In genomic region chr2:197001921-197002320, GRCh38 we compare ENCODE assay signal across 26 cellular contexts.
"Had no signal": no experiment of that assay in that cellular context is flagged by ENCODE, and none has a peak within 500 bp of the region (broad histone marks: within the 10 kb centered on the region; RNA-seq: fewer than 3 reads in every experiment).

No MANE protein-coding gene starts in this region.

- H3K4me2 ChIP-seq: SK-N-SH had no signal

- H3K9me3 Mint-ChIP-seq: activated CD4-positive, alpha-beta memory T cell treated with anti-CD3 and anti-CD28 coated beads, Interleukin-2, amount 10 ng/mL, durations not matched to agents 7 days and 5 days; activated naive CD8-positive, alpha-beta T cell treated with anti-CD3 and anti-CD28 coated beads, Interleukin-2, amount 10 ng/mL, durations not matched to agents 7 days and 5 days; activated T-cell treated with anti-CD3 and anti-CD28 coated beads, Interleukin-2, amount 50 U/mL, for 4 hours; activated T-helper 2 cell treated with anti-CD3 and anti-CD28 coated beads, Interferon-gamma antibody, Interleukin-2, Interleukin-4, amounts not matched to agents 10 μg/mL and 5 μg/mL and 100 μg/mL, durations not matched to agents 14 hours and 24 hours and 36 hours had no signal

- H3K27me3 ChIP-seq: Peyer's patch, SJCRH30 had no signal

- H3K9ac ChIP-seq: SK-N-SH had no signal

- H3K9me2 ChIP-seq: SK-N-SH had no signal

- H3K36me3 ChIP-seq: SJCRH30 had no signal

- ATAC-seq: activated T-cell treated with anti-CD3 and anti-CD28 coated beads, Interleukin-2, amount 50 U/mL, for 4 hours had no signal

- H3K4me3 Mint-ChIP-seq: activated CD4-positive, alpha-beta memory T cell treated with anti-CD3 and anti-CD28 coated beads, Interleukin-2, amount 10 ng/mL, durations not matched to agents 7 days and 5 days; activated naive CD8-positive, alpha-beta T cell treated with anti-CD3 and anti-CD28 coated beads, Interleukin-2, amount 10 ng/mL, durations not matched to agents 7 days and 5 days; activated T-cell treated with anti-CD3 and anti-CD28 coated beads, Interleukin-2, amount 50 U/mL, for 4 hours had no signal

- H3K27me3 Mint-ChIP-seq: activated CD4-positive, alpha-beta memory T cell treated with anti-CD3 and anti-CD28 coated beads, Interleukin-2, amount 10 ng/mL, durations not matched to agents 7 days and 5 days; activated naive CD8-positive, alpha-beta T cell treated with anti-CD3 and anti-CD28 coated beads, Interleukin-2, amount 10 ng/mL, durations not matched to agents 7 days and 5 days had no signal

- H3K9me3 ChIP-seq: Peyer's patch, SJCRH30, SK-N-SH had no signal

- H3K27ac Mint-ChIP-seq: activated CD4-positive, alpha-beta memory T cell treated with anti-CD3 and anti-CD28 coated beads, Interleukin-2, amount 10 ng/mL, durations not matched to agents 7 days and 5 days; activated naive CD8-positive, alpha-beta T cell treated with anti-CD3 and anti-CD28 coated beads, Interleukin-2, amount 10 ng/mL, durations not matched to agents 7 days and 5 days; activated T-helper 2 cell treated with anti-CD3 and anti-CD28 coated beads, Interferon-gamma antibody, Interleukin-2, Interleukin-4, amounts not matched to agents 10 μg/mL and 5 μg/mL and 100 μg/mL, durations not matched to agents 14 hours and 24 hours and 36 hours had no signal

- DNase-seq: activated CD4-positive, alpha-beta memory T cell treated with anti-CD3 and anti-CD28 coated beads, Interleukin-2, amount 10 ng/mL, durations not matched to agents 7 days and 5 days; activated CD4-positive, alpha-beta T cell treated with anti-CD3 and anti-CD28 coated beads, Interleukin-2, amount 50 U/mL, for 1 hour; activated CD4-positive, CD25-positive, alpha-beta regulatory T cell; activated CD8-positive, alpha-beta memory T cell treated with anti-CD3 and anti-CD28 coated beads, Interleukin-2, amount 50 U/mL, for 48 hours; activated gamma-delta T cell treated with Interleukin-2 at 50 U/mL for 16 hours; activated naive CD8-positive, alpha-beta T cell treated with anti-CD3 and anti-CD28 coated beads, Interleukin-2, amount 10 ng/mL, durations not matched to agents 7 days and 5 days; activated T-cell treated with anti-CD3 and anti-CD28 coated beads, Interleukin-2, amount 50 U/mL, for 4 hours; aorta; Kasumi-1; KBM-7; NCI-H1105 treated with DMSO at 0.1 percent for 48 hours; NCI-H1436 treated with DMSO at 0.1 percent for 48 hours; NCI-H187; NCI-H2081; NCI-H510A treated with DMSO at 0.1 percent for 48 hours; NCI-H69; NK-92 treated with Interleukin-12 subunit alpha and Interleukin-12 subunit beta, amount 100 ng/mL, for 24 hours; OCI-M1; Peyer's patch; Right ventricle myocardium superior; SJCRH30; SK-N-SH; T-helper 1 cell had no signal

- H3K4me1 ChIP-seq: Peyer's patch, SJCRH30 had no signal

- H3K4me3 ChIP-seq: Peyer's patch, SJCRH30 had no signal

- H3K27ac ChIP-seq: Peyer's patch, RWPE1, SJCRH30, VCaP had no signal

- H3K4me1 Mint-ChIP-seq: activated CD4-positive, alpha-beta memory T cell treated with anti-CD3 and anti-CD28 coated beads, Interleukin-2, amount 10 ng/mL, durations not matched to agents 7 days and 5 days had no signal
